24 cellular contexts compared by ENCODE assay signal in genomic region chr2:154133823-154134222, GRCh38.
DNase-seq lines count a peak whose midpoint lies in the region; ATAC-seq, FAIRE-seq and TF ChIP-seq lines count a peak whose summit lies in the region.
"Had no signal": no experiment of that assay in that cellular context is flagged by ENCODE, and none has a peak within 500 bp of the region (broad histone marks: within the 10 kb centered on the region; RNA-seq: fewer than 3 reads in every experiment).

No MANE protein-coding gene starts in this region.

- H3K4me2 ChIP-seq in A549 (peak overlapping the region; percentile 17; the same call in 2 of the 3 replicates), GM23248 (ENCODE audit: unreplicated experiment) (peak overlapping the region; percentile 43)

- POLR2A ChIA-PET in A549 (lab: Yijun Ruan, JAX): no interaction called here
- POLR2A ChIA-PET in activated CD4-positive, alpha-beta memory T cell treated with anti-CD3 and anti-CD28 coated beads for 36 hours (lab: Charles Lee): no interaction called here

- no peak overlapping the region for H3K4me3 ChIP-seq in A549
- no peak overlapping the region for H3K4me3 ChIP-seq in GM23248
- peak overlapping the region; percentile 4 for H3K4me3 ChIP-seq in adipocyte (ENCODE audit: low read length)
- H3K4me3 ChIP-seq: SJCRH30, stomach, upper lobe of left lung had no signal

- H2AFZ ChIP-seq in GM23248: no peak overlapping the region

- in situ Hi-C loops in GM23248 (cut with MboI): no loop called here

- H3K4me1 ChIP-seq in A549 (peaks cover 11% of the 10 kb centered on the region; the same call in 1 of the 3 replicates), GM23248 (ENCODE audit: insufficient read depth) (peaks cover 5% of the 10 kb centered on the region), adipocyte (ENCODE audit: control insufficient read depth, insufficient read depth, low read length) (peaks cover 8% of the 10 kb centered on the region)
- H3K4me1 ChIP-seq: SJCRH30, stomach, upper lobe of left lung had no signal

- H3K9me2 ChIP-seq in GM23248 (ENCODE audit: insufficient read depth): no peaks in the 10 kb centered on the region

- no peaks in the 10 kb centered on the region for H3F3A ChIP-seq in GM23248 (ENCODE audit: insufficient read depth)

- 0 out of 2 replicates have a peak overlapping the region, but pooled peaks have one; percentile 11 for H3K9ac ChIP-seq in GM23248
- H3K9ac ChIP-seq in adipocyte (ENCODE audit: low read length): peak overlapping the region; percentile 28

- no peaks in the 10 kb centered on the region for H3K79me2 ChIP-seq in GM23248 (ENCODE audit: insufficient read depth)

- H3K27ac ChIP-seq in A549 (peak overlapping the region in 1 of 2 experiments; percentile 49; a peak in 2 of 6 replicates), GM23248 (peak overlapping the region; percentile 34)
- H3K27ac ChIP-seq: SJCRH30, stomach, upper lobe of left lung had no signal

- no peak overlapping the region for H3K4me3 Mint-ChIP-seq in activated CD4-positive, alpha-beta memory T cell treated with anti-CD3 and anti-CD28 coated beads for 36 hours
- H3K4me3 Mint-ChIP-seq: activated CD8-positive, alpha-beta memory T cell treated with anti-CD3 and anti-CD28 coated beads, Interleukin-2, amount 10 ng/mL, durations not matched to agents 7 days and 5 days; activated T-helper 1 cell treated with anti-CD3 and anti-CD28 coated beads, Interleukin-12 subunit alpha, Interleukin-12 subunit beta, Interleukin-2, Interleukin-4 antibody, amounts not matched to agents 30 ng/mL and 10 ng/mL and 1 ng/mL, durations not matched to agents 14 hours and 24 hours and 36 hours; CD4-positive, CD25-positive, alpha-beta regulatory T cell; memory B cell had no signal

- no peak for TF ChIP-seq CTCF in A549 (IDR thresholded peaks at IDR 0.05)

- no peaks in the 10 kb centered on the region for H3K9me3 ChIP-seq in A549
- H3K9me3 ChIP-seq in GM23248 (ENCODE audit: low read depth): no peaks in the 10 kb centered on the region
- H3K9me3 ChIP-seq in adipocyte (ENCODE audit: control insufficient read depth, low read length): no peaks in the 10 kb centered on the region
- H3K9me3 ChIP-seq: SJCRH30, stomach, upper lobe of left lung had no signal

- FAIRE-seq in A549 (lab: Jason Lieb, UNC): no peak

- TF ChIP-seq EP300 in A549 (IDR thresholded peaks at IDR 0.05): no peak

- no peaks in the 10 kb centered on the region for H3K4me1 Mint-ChIP-seq in activated CD4-positive, alpha-beta memory T cell treated with anti-CD3 and anti-CD28 coated beads for 36 hours (ENCODE audit: low read depth)
- H3K4me1 Mint-ChIP-seq: activated CD8-positive, alpha-beta memory T cell treated with anti-CD3 and anti-CD28 coated beads, Interleukin-2, amount 10 ng/mL, durations not matched to agents 7 days and 5 days; CD4-positive, CD25-positive, alpha-beta regulatory T cell; memory B cell had no signal

- H3K36me3 ChIP-seq in GM23248 (ENCODE audit: low read depth) (no peaks in the 10 kb centered on the region), adipocyte (ENCODE audit: control insufficient read depth, insufficient read depth, low read length, severe bottlenecking) (no peaks in the 10 kb centered on the region)
- H3K36me3 ChIP-seq: SJCRH30, stomach, upper lobe of left lung had no signal

- H4K20me1 ChIP-seq in GM23248 (ENCODE audit: insufficient read depth): no peaks in the 10 kb centered on the region

- ATAC-seq in A549: peak; percentile 32 to 54; a peak in 3 of 6 replicates
- ATAC-seq: activated CD8-positive, alpha-beta memory T cell treated with anti-CD3 and anti-CD28 coated beads, Interleukin-2, amount 10 ng/mL, durations not matched to agents 7 days and 5 days had no signal

- no peak overlapping the region for H3K27ac Mint-ChIP-seq in activated CD4-positive, alpha-beta memory T cell treated with anti-CD3 and anti-CD28 coated beads for 36 hours
- H3K27ac Mint-ChIP-seq: activated CD8-positive, alpha-beta memory T cell treated with anti-CD3 and anti-CD28 coated beads, Interleukin-2, amount 10 ng/mL, durations not matched to agents 7 days and 5 days; activated T-helper 1 cell treated with anti-CD3 and anti-CD28 coated beads, Interleukin-12 subunit alpha, Interleukin-12 subunit beta, Interleukin-2, Interleukin-4 antibody, amounts not matched to agents 30 ng/mL and 10 ng/mL and 1 ng/mL, durations not matched to agents 14 hours and 24 hours and 36 hours; CD4-positive, CD25-positive, alpha-beta regulatory T cell; memory B cell had no signal

- DNase-seq in A549 (ENCODE audit: low read depth in 1 of 2, low spot score in 1 of 2) (peak in 1 of 2 experiments; percentile 45), GM23248 (peak; percentile 88), adipocyte (ENCODE audit: low read depth) (no peak), fibroblast of the conjunctiva (ENCODE audit: low read depth) (peak; percentile 37), kidney glomerular epithelial cell (lab: John Stamatoyannopoulos, UW) (no peak), mucosa of gallbladder (ENCODE audit: low spot score) (no peak), hepatic stellate cell (ENCODE audit: low spot score) (no peak)
- no peak for DNase-seq in activated CD4-positive, alpha-beta memory T cell treated with anti-CD3 and anti-CD28 coated beads for 36 hours
- DNase-seq: activated CD4-positive, alpha-beta T cell treated with anti-CD3 and anti-CD28 coated beads for 4 hours; activated CD8-positive, alpha-beta memory T cell treated with anti-CD3 and anti-CD28 coated beads, Interleukin-2, amount 10 ng/mL, durations not matched to agents 7 days and 5 days; activated naive CD4-positive, alpha-beta T cell treated with anti-CD3 and anti-CD28 coated beads, Interleukin-2, amount 50 U/mL, for 16 hours; aorta; CD4-positive, CD25-positive, alpha-beta regulatory T cell; effector CD4-positive, alpha-beta T cell; erythroblast; GDM1; NCI-H1105 treated with DMSO at 0.1 percent for 48 hours; NCI-H2081; OCI-M1; SJCRH30; stomach; upper lobe of left lung had no signal

- no peaks in the 10 kb centered on the region for H3K36me3 Mint-ChIP-seq in activated CD4-positive, alpha-beta memory T cell treated with anti-CD3 and anti-CD28 coated beads for 36 hours
- H3K36me3 Mint-ChIP-seq: activated CD8-positive, alpha-beta memory T cell treated with anti-CD3 and anti-CD28 coated beads, Interleukin-2, amount 10 ng/mL, durations not matched to agents 7 days and 5 days; CD4-positive, CD25-positive, alpha-beta regulatory T cell; memory B cell had no signal

- H3K9me3 Mint-ChIP-seq in activated CD4-positive, alpha-beta memory T cell treated with anti-CD3 and anti-CD28 coated beads for 36 hours: peaks cover 12% of the 10 kb centered on the region
- H3K9me3 Mint-ChIP-seq: activated T-helper 1 cell treated with anti-CD3 and anti-CD28 coated beads, Interleukin-12 subunit alpha, Interleukin-12 subunit beta, Interleukin-2, Interleukin-4 antibody, amounts not matched to agents 30 ng/mL and 10 ng/mL and 1 ng/mL, durations not matched to agents 14 hours and 24 hours and 36 hours; memory B cell had no signal

- no peaks in the 10 kb centered on the region for H3K27me3 Mint-ChIP-seq in activated CD4-positive, alpha-beta memory T cell treated with anti-CD3 and anti-CD28 coated beads for 36 hours
- H3K27me3 Mint-ChIP-seq: activated CD8-positive, alpha-beta memory T cell treated with anti-CD3 and anti-CD28 coated beads, Interleukin-2, amount 10 ng/mL, durations not matched to agents 7 days and 5 days; CD4-positive, CD25-positive, alpha-beta regulatory T cell; memory B cell had no signal

- CTCF ChIA-PET in A549 (lab: Yijun Ruan, JAX): no interaction called here
- CTCF ChIA-PET in activated CD4-positive, alpha-beta memory T cell treated with anti-CD3 and anti-CD28 coated beads for 36 hours (lab: Charles Lee): no interaction called here

- H3K27me3 ChIP-seq in GM23248 (replicated peaks; ENCODE audit: insufficient read depth) (no peaks in the 10 kb centered on the region), adipocyte (replicated peaks; ENCODE audit: control insufficient read depth, insufficient read depth, low read length) (no peaks in the 10 kb centered on the region)
- H3K27me3 ChIP-seq: SJCRH30, stomach, upper lobe of left lung had no signal

- WGBS in A549 (ENCODE audit: missing lambda C conversion rate): 43% methylated on average over 3 of the region's 3 CpGs
- 3 to 9% methylated on average over 3 of the region's 3 CpGs for WGBS in GM23248 (ENCODE audit: low coverage in 1 of 2, low lambda C conversion rate in 2 of 2, missing lambda C conversion rate in 2 of 2), 2 experiments

- intact Hi-C loops in activated CD4-positive, alpha-beta memory T cell treated with anti-CD3 and anti-CD28 coated beads for 36 hours (cut with micrococcal nuclease): no loop called here

- TF ChIP-seq POLR2A in A549 (IDR thresholded peaks at IDR 0.05; ENCODE audit: low read length): no peak

- no peak for TF ChIP-seq RAD21 in A549 (conservative IDR thresholded peaks at IDR 0.05 in 1 of 2, IDR thresholded peaks at IDR 0.05 in 1 of 2)

TF ChIP-seq in A549, 52 proteins besides CTCF, POLR2A, EP300 and RAD21:
- TF ChIP-seq HES2 (IDR thresholded peaks at IDR 0.05) (no peak), ELK1 (IDR thresholded peaks at IDR 0.05; ENCODE audit: low read depth, low read length) (no peak), FOSB (CRISPR knock-in tag; IDR thresholded peaks at IDR 0.05) (no peak), NPAS2 (CRISPR knock-in tag; IDR thresholded peaks at IDR 0.05; ENCODE audit: borderline replicate concordance) (no peak)

Comparison
In these comparisons a context has a peak if more than half of its experiments do, and no peak if none do; other contexts are left out.
1. DNase-seq: peak in GM23248 (single experiment) and fibroblast of the conjunctiva (single experiment); none in adipocyte (single experiment), kidney glomerular epithelial cell (single experiment), mucosa of gallbladder (single experiment), activated CD4-positive, alpha-beta memory T cell treated with anti-CD3 and anti-CD28 coated beads for 36 hours (single experiment) and hepatic stellate cell (single experiment).